In the genomic region with DNA sequence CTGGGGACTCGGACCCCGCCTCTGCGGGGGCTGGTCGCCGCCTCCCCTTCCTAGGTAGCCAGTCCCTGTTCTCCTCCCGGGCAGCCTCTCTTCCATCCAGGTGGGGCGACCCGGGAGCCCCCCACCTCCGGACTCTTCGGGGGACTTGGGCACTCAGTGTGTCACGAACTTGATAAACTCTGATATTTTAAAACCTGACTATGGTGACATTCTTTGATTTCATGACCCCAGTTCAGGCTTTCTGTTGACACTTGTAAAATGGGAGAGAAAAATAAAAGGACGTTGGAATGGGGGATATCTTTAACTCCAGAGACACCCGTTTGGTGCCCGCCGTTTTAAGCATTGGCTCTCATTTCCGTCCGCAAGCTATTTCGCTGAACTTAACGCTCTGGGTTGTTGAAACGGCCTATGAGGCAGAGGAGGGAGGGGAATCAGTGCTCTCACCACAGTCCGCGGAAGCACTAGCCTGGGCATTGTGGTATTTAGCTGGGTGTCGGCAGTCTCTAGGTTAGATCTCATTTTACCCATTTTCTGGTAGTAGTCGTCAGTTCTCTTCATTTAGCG, we compare ENCODE assay signal across 8 cellular contexts. TPM values are rescaled to one million over a fixed set of nuclear protein-coding genes. Genes with fewer than 3 reads are reported as not detected.
DNase-seq lines count a peak whose midpoint lies in the region; ATAC-seq and TF ChIP-seq lines count a peak whose summit lies in the region.

No MANE protein-coding gene starts in this region.

- H3K36me3 ChIP-seq in SK-N-MC (ENCODE audit: insufficient read depth, low read length) (no peaks in the 10 kb centered on the region), adipocyte (ENCODE audit: control insufficient read depth, insufficient read depth, low read length, severe bottlenecking) (no peaks in the 10 kb centered on the region), left ventricle myocardium inferior (no peaks in the 10 kb centered on the region), psoas muscle (ENCODE audit: insufficient read depth in 1 of 2, low read depth in 1 of 2) (no peaks in the 10 kb centered on the region)

- intact Hi-C loops in left ventricle myocardium inferior (cut with micrococcal nuclease) (no loop called here), psoas muscle (cut with DNase I) (loop anchor here (10.0 kb wide), 2 partner anchors 120 to 130 kb away; no protein-coding TSS in a partner anchor)

- WGBS in psoas muscle, 3 donors = 0 to 1% (median 0%) methylated on average over 24 to 25 of the region's 25 CpGs

- no peak overlapping the region for H3K27ac ChIP-seq in SK-N-MC
- H3K27ac ChIP-seq in left ventricle myocardium inferior (replicated peaks) = peak overlapping the region; percentile 99
- H3K27ac ChIP-seq in psoas muscle = peak overlapping the region; percentile 98

- peaks cover 31% of the 10 kb centered on the region for H3K4me1 ChIP-seq in adipocyte (ENCODE audit: control insufficient read depth, insufficient read depth, low read length)
- H3K4me1 ChIP-seq in left ventricle myocardium inferior = peaks cover 45% of the 10 kb centered on the region
- H3K4me1 ChIP-seq in psoas muscle = peaks cover 22% of the 10 kb centered on the region

- H3K27me3 ChIP-seq in adipocyte (replicated peaks; ENCODE audit: control insufficient read depth, insufficient read depth, low read length) = no peaks in the 10 kb centered on the region
- no peaks in the 10 kb centered on the region for H3K27me3 ChIP-seq in left ventricle myocardium inferior (ENCODE audit: low read depth)
- no peaks in the 10 kb centered on the region for H3K27me3 ChIP-seq in psoas muscle (ENCODE audit: insufficient read depth in 3 of 3, low read length in 2 of 3)

- H3K9me3 ChIP-seq in SK-N-MC (ENCODE audit: low read depth, low read length) (no peaks in the 10 kb centered on the region), adipocyte (ENCODE audit: control insufficient read depth, low read length) (no peaks in the 10 kb centered on the region), left ventricle myocardium inferior (replicated peaks) (no peaks in the 10 kb centered on the region), psoas muscle (no peaks in the 10 kb centered on the region)

- ATAC-seq in GM21360 (IDR thresholded peaks at IDR 0.05; ENCODE audit: unreplicated experiment) (peak; percentile 24), psoas muscle (no peak)

- H3K9ac ChIP-seq in SK-N-MC (ENCODE audit: insufficient read length) (peak overlapping the region; percentile 79), adipocyte (ENCODE audit: low read length) (peak overlapping the region; percentile 97)

- H3K4me3 ChIP-seq in SK-N-MC (peak overlapping the region; percentile 84), adipocyte (ENCODE audit: low read length) (peak overlapping the region; percentile 98), left ventricle myocardium inferior (peak overlapping the region; percentile 86), psoas muscle (peak overlapping the region; percentile 93)

- no peak for TF ChIP-seq CTCF in left ventricle myocardium inferior (IDR thresholded peaks at IDR 0.05; ENCODE audit: borderline replicate concordance)
- no peak for TF ChIP-seq CTCF in psoas muscle (IDR thresholded peaks at IDR 0.05)

- DNase-seq in COR-L47 (lab: John Stamatoyannopoulos, UW) (peak; percentile 27), HS-5 (ENCODE audit: low read depth) (peak; percentile 29), SK-N-MC (ENCODE audit: low read depth, low spot score) (no peak), adipocyte (ENCODE audit: low read depth) (peak; percentile 83), left ventricle myocardium inferior (peak; percentile 34), psoas muscle (peak; percentile 31 to 55), KG1 (lab: John Stamatoyannopoulos, UW) (no peak)

RNA-seq across cellular contexts. Expression of a gene that starts 0.7 kb away (rescaled TPM):
- total RNA-seq in left ventricle myocardium inferior = 33.1 TPM
- 10 to 100 TPM; 25.2 to 41.1 (median 39.2) TPM for total RNA-seq in psoas muscle
- polyA plus RNA-seq in psoas muscle = 10 to 100 TPM; 23.4 to 62.8 (median 36.5) TPM

RNA-seq across cellular contexts. Expression of a gene that starts 36.7 kb away (rescaled TPM):
- 37.2 TPM for total RNA-seq in left ventricle myocardium inferior
- 10 to 100 TPM; 27.8 to 43.4 (median 30.5) TPM for total RNA-seq in psoas muscle
- 10 to 100 TPM; 30.2 to 54.0 (median 33.2) TPM for polyA plus RNA-seq in psoas muscle

RNA-seq across cellular contexts. Expression of a gene that starts 55.4 kb away (rescaled TPM):
- total RNA-seq in left ventricle myocardium inferior (36.8 TPM), psoas muscle (10 to 100 TPM; 33.9 to 56.4 (median 43.8) TPM)
- polyA plus RNA-seq in psoas muscle = 10 to 100 TPM; 50.6 to 55.6 (median 53.4) TPM

Comparison
In these comparisons a context has a peak if more than half of its experiments do, and no peak if none do; other contexts are left out.
1. DNase-seq: peak in COR-L47 (single experiment), HS-5 (single experiment), adipocyte (single experiment), left ventricle myocardium inferior (single experiment) and psoas muscle (2 of 2); none in SK-N-MC (single experiment) and KG1 (single experiment).
2. Peak in every context shown above with its lines, with median percentiles within 50 percentile points of each other: H3K4me3 ChIP-seq.